Comparison of ENCODE assay signal across 29 cellular contexts in the genomic region with DNA sequence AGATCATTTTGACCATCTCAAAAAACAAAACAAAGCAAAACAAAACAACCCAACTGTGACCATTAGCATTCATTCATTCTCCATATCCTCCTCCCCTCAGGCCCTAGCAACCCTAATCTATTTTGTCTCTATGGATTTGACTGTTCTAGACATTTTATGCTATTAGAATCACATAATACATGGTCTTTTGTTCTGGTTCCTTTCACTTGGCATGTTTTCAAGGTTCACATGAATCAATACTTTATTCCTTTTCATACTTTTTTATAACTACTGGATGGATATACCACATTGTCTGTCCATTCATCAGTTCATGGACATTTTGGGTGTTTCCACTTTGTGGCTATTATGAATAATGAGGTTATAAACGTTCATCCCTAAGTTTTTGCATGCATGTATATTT.
DNase-seq lines count a peak whose midpoint lies in the region; ATAC-seq lines count a peak whose summit lies in the region.
"Had no signal": no experiment of that assay in that cellular context is flagged by ENCODE, and none has a peak within 500 bp of the region (broad histone marks: within the 10 kb centered on the region; RNA-seq: fewer than 3 reads in every experiment).

No MANE protein-coding gene starts in this region.

- H3K4me3 ChIP-seq in H7 (ENCODE audit: insufficient read depth, low read depth, low read length): no peak overlapping the region
- H3K4me3 ChIP-seq: A549; BLaER1; BLaER1 treated with 17β-estradiol and CSF1 and Interleukin-3, amounts not matched to agents 10 nM and 100 nM had no signal

- no peak for ATAC-seq in HG03457 (IDR thresholded peaks at IDR 0.05; ENCODE audit: unreplicated experiment)
- ATAC-seq: A549; CD8-positive, alpha-beta T cell had no signal

- no peaks in the 10 kb centered on the region for H3K27me3 ChIP-seq in H7 (ENCODE audit: control insufficient read depth, insufficient read depth, low read length)
- H3K27me3 ChIP-seq: BE2C; BLaER1; BLaER1 treated with 17β-estradiol and CSF1 and Interleukin-3, amounts not matched to agents 10 nM and 100 nM had no signal

- in situ Hi-C loops in SK-MEL-5 (cut with HindIII; ENCODE audit: low pct_unique_long_range_greater_than_20kb, low sequenced_read_pairs): no loop called here

- no peaks in the 10 kb centered on the region for H3K36me3 ChIP-seq in H7 (replicated peaks; ENCODE audit: control insufficient read depth, insufficient read depth, low read length)
- H3K36me3 ChIP-seq: BE2C; BLaER1; BLaER1 treated with 17β-estradiol and CSF1 and Interleukin-3, amounts not matched to agents 10 nM and 100 nM had no signal

- DNase-seq in NCI-H1930 (lab: John Stamatoyannopoulos, UW) (peak; percentile 20 to 47), SK-MEL-5 (ENCODE audit: low read depth, low spot score) (peak; percentile 36), foreskin melanocyte (peak; percentile 91), NCI-H748 (lab: John Stamatoyannopoulos, UW; ENCODE audit: unreplicated experiment) (no peak), H7 (no peak)
- DNase-seq: 8988T; ACHN; AML-193; BE2C; C1 segment of cervical spinal cord; Caco-2; Calu3; CD4-positive, alpha-beta memory T cell; CD4-positive, alpha-beta T cell; CD4-positive, CD25-positive, alpha-beta regulatory T cell; CD8-positive, alpha-beta memory T cell; CD8-positive, alpha-beta T cell; COR-L47; DMS 273 treated with DMSO at 0.1 percent for 48 hours; DMS153; DMS53; DMS79; DMS79 treated with DMSO at 0.1 percent for 48 hours; DND-41; EL had no signal

Comparison
In these comparisons a context has a peak if more than half of its experiments do, and no peak if none do; other contexts are left out.
1. DNase-seq: peak in NCI-H1930 (2 of 2), SK-MEL-5 (single experiment) and foreskin melanocyte (single experiment); none in NCI-H748 (single experiment) and H7 (single experiment).